18 cellular contexts compared by ENCODE assay signal in genomic region chrX:46698691-46699090, GRCh38.
"Had no signal": no experiment of that assay in that cellular context is flagged by ENCODE, and none has a peak within 500 bp of the region (broad histone marks: within the 10 kb centered on the region; RNA-seq: fewer than 3 reads in every experiment).

No MANE protein-coding gene starts in this region.

- FAIRE-seq: bronchial epithelial cell had no signal

- H3K4me3 ChIP-seq: right atrium auricular region, thyroid gland, upper lobe of right lung had no signal

- H3K4me1 ChIP-seq: right atrium auricular region, thyroid gland, upper lobe of right lung had no signal

- H3K36me3 ChIP-seq: right atrium auricular region, thyroid gland, upper lobe of right lung had no signal

- H3K9me3 ChIP-seq: right atrium auricular region, thyroid gland, upper lobe of right lung had no signal

- H3K27ac ChIP-seq: right atrium auricular region, thyroid gland, upper lobe of right lung had no signal

- H3K27me3 ChIP-seq: right atrium auricular region, thyroid gland, upper lobe of right lung had no signal

- ATAC-seq: left cardiac atrium; natural killer cell treated with Interleukin-12 subunit alpha and Interleukin-12 subunit beta and Interleukin-15 and Interleukin-18, amount 100 ng/mL, for 72 hours; upper lobe of right lung had no signal

- DNase-seq: activated B cell treated with CpG ODN at 0.5 μM for 24 hours; activated CD4-positive, alpha-beta memory T cell treated with anti-CD3 and anti-CD28 coated beads for 36 hours; activated CD4-positive, alpha-beta T cell treated with anti-CD3 and anti-CD28 coated beads for 4 hours; activated naive CD4-positive, alpha-beta T cell treated with Interleukin-2 at 50 U/mL for 16 hours; activated naive CD8-positive, alpha-beta T cell treated with anti-CD3 and anti-CD28 coated beads for 36 hours; activated T-cell treated with anti-CD3 and anti-CD28 coated beads, Interleukin-2, amount 50 U/mL, for 48 hours; cortex of kidney; erythroblast; foreskin melanocyte; left cardiac atrium; stimulated activated CD4-positive, alpha-beta T cell treated with anti-CD3 and anti-CD28 coated beads, Interleukin-12 subunit alpha, Interleukin-12 subunit beta, amount 100 ng/mL, for 4 hours; substantia nigra; T-helper 1 cell; thyroid gland; upper lobe of right lung had no signal
